Comparison of ENCODE assay signal across 2 cellular contexts in the genomic region with DNA sequence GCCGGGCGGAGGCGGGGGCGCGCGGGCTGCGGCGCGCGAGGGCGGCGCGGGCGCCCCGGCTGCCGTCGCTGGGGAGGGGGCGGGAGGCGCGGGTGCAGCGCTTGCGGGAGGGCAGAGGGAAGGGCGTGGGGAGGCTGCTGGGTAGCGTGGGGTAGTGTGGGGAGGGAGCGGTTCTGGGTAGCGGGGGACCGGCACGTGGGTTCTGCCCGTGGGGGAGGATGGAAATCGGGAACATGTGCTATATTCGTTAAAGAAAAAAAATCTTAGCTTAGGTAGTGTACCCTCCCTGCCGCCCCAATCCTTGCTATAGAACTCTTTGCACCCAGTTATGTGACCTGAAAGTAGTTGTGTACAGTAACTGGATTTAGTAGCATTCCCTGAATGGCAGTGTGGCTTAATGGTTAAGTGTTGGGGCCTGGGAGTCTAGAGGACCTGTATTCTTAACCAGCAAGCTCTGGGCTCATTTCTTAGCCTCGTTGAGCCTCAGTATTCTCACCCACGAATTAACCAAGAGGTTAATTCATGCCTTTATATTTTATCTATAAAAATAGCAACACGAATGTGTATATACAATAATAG.
TF ChIP-seq lines count a peak whose summit lies in the region.

No MANE protein-coding gene starts in this region.

TF ChIP-seq in GM23338, 12 proteins besides CTCF, POLR2A, EP300 and RAD21:
- no peak for TF ChIP-seq ZNF331 (CRISPR knock-in tag; IDR thresholded peaks at IDR 0.05; ENCODE audit: low read depth)
- TF ChIP-seq CREB1 (CRISPR knock-in tag; IDR thresholded peaks at IDR 0.05; ENCODE audit: low read depth): no peak
- TF ChIP-seq ZNF114 (CRISPR knock-in tag; IDR thresholded peaks at IDR 0.05): no peak
- no peak for TF ChIP-seq EZH2phosphoT487 (IDR thresholded peaks at IDR 0.05; ENCODE audit: unreplicated experiment)
- no peak for TF ChIP-seq NANOG (IDR thresholded peaks at IDR 0.05; ENCODE audit: borderline replicate concordance)

TF ChIP-seq in K562, 482 proteins besides CTCF, POLR2A, EP300 and RAD21 (continues in another document):
- TF ChIP-seq, protein P1, sequence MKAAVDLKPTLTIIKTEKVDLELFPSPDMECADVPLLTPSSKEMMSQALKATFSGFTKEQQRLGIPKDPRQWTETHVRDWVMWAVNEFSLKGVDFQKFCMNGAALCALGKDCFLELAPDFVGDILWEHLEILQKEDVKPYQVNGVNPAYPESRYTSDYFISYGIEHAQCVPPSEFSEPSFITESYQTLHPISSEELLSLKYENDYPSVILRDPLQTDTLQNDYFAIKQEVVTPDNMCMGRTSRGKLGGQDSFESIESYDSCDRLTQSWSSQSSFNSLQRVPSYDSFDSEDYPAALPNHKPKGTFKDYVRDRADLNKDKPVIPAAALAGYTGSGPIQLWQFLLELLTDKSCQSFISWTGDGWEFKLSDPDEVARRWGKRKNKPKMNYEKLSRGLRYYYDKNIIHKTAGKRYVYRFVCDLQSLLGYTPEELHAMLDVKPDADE (conservative IDR thresholded peaks at IDR 0.05; ENCODE audit: control insufficient read depth, low read depth, low read length): no peak
- TF ChIP-seq U2AF2 (optimal IDR thresholded peaks at IDR 0.05; ENCODE audit: low read depth, low read length) (no peak), ARID2 (IDR thresholded peaks at IDR 0.05) (no peak), HNRNPL (IDR thresholded peaks at IDR 0.05; ENCODE audit: low read depth, low read length) (no peak), CBFA2T2 (conservative IDR thresholded peaks at IDR 0.05) (no peak), ZNF589 (CRISPR knock-in tag; IDR thresholded peaks at IDR 0.05; ENCODE audit: low read depth) (no peak), MYC (IDR thresholded peaks at IDR 0.05; ENCODE audit: low read depth, low read length) (peak; percentile 25; the same call in 1 of the 2 replicates), MYC (CRISPR knock-in tag; IDR thresholded peaks at IDR 0.05; ENCODE audit: borderline replicate concordance, low read depth) (no peak), KDM1A (IDR thresholded peaks at IDR 0.05) (no peak), HMGN3 (IDR thresholded peaks at IDR 0.05; ENCODE audit: borderline replicate concordance, extremely low read depth, insufficient read length, low read depth, low read length) (no peak), ELF1 (tag; IDR thresholded peaks at IDR 0.05) (no peak), ZNF586 (CRISPR knock-in tag; conservative IDR thresholded peaks at IDR 0.05) (no peak), HNRNPUL1 (IDR thresholded peaks at IDR 0.05; ENCODE audit: low read length) (no peak), FOXK1 (CRISPR knock-in tag; IDR thresholded peaks at IDR 0.05; ENCODE audit: borderline replicate concordance) (no peak), ZSCAN29 (IDR thresholded peaks at IDR 0.05) (no peak), ZNF12 (CRISPR knock-in tag; IDR thresholded peaks at IDR 0.05) (no peak), ARHGAP35 (IDR thresholded peaks at IDR 0.05; ENCODE audit: partially characterized antibody) (no peak), ZNF830 (CRISPR knock-in tag; IDR thresholded peaks at IDR 0.05) (no peak), ADNP (tag; IDR thresholded peaks at IDR 0.05) (no peak), ZNF644 (tag; IDR thresholded peaks at IDR 0.05; ENCODE audit: low read depth) (no peak), KDM5B (IDR thresholded peaks at IDR 0.05; ENCODE audit: insufficient replicate concordance, low read depth, low read length) (no peak), RFX1 (IDR thresholded peaks at IDR 0.05) (no peak), ETS2 (tag; IDR thresholded peaks at IDR 0.05; ENCODE audit: borderline replicate concordance, poor library complexity, severe bottlenecking) (no peak)
- TF ChIP-seq, protein P2, sequence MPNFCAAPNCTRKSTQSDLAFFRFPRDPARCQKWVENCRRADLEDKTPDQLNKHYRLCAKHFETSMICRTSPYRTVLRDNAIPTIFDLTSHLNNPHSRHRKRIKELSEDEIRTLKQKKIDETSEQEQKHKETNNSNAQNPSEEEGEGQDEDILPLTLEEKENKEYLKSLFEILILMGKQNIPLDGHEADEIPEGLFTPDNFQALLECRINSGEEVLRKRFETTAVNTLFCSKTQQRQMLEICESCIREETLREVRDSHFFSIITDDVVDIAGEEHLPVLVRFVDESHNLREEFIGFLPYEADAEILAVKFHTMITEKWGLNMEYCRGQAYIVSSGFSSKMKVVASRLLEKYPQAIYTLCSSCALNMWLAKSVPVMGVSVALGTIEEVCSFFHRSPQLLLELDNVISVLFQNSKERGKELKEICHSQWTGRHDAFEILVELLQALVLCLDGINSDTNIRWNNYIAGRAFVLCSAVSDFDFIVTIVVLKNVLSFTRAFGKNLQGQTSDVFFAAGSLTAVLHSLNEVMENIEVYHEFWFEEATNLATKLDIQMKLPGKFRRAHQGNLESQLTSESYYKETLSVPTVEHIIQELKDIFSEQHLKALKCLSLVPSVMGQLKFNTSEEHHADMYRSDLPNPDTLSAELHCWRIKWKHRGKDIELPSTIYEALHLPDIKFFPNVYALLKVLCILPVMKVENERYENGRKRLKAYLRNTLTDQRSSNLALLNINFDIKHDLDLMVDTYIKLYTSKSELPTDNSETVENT (CRISPR knock-in tag; IDR thresholded peaks at IDR 0.05): no peak
- TF ChIP-seq, protein P3, sequence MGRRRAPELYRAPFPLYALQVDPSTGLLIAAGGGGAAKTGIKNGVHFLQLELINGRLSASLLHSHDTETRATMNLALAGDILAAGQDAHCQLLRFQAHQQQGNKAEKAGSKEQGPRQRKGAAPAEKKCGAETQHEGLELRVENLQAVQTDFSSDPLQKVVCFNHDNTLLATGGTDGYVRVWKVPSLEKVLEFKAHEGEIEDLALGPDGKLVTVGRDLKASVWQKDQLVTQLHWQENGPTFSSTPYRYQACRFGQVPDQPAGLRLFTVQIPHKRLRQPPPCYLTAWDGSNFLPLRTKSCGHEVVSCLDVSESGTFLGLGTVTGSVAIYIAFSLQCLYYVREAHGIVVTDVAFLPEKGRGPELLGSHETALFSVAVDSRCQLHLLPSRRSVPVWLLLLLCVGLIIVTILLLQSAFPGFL (CRISPR knock-in tag; IDR thresholded peaks at IDR 0.05): no peak
- TF ChIP-seq, protein P4, sequence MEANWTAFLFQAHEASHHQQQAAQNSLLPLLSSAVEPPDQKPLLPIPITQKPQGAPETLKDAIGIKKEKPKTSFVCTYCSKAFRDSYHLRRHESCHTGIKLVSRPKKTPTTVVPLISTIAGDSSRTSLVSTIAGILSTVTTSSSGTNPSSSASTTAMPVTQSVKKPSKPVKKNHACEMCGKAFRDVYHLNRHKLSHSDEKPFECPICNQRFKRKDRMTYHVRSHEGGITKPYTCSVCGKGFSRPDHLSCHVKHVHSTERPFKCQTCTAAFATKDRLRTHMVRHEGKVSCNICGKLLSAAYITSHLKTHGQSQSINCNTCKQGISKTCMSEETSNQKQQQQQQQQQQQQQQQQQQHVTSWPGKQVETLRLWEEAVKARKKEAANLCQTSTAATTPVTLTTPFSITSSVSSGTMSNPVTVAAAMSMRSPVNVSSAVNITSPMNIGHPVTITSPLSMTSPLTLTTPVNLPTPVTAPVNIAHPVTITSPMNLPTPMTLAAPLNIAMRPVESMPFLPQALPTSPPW (CRISPR knock-in tag; IDR thresholded peaks at IDR 0.05): peak; percentile 4; the same call in 1 of the 2 replicates
- TF ChIP-seq, protein P5, sequence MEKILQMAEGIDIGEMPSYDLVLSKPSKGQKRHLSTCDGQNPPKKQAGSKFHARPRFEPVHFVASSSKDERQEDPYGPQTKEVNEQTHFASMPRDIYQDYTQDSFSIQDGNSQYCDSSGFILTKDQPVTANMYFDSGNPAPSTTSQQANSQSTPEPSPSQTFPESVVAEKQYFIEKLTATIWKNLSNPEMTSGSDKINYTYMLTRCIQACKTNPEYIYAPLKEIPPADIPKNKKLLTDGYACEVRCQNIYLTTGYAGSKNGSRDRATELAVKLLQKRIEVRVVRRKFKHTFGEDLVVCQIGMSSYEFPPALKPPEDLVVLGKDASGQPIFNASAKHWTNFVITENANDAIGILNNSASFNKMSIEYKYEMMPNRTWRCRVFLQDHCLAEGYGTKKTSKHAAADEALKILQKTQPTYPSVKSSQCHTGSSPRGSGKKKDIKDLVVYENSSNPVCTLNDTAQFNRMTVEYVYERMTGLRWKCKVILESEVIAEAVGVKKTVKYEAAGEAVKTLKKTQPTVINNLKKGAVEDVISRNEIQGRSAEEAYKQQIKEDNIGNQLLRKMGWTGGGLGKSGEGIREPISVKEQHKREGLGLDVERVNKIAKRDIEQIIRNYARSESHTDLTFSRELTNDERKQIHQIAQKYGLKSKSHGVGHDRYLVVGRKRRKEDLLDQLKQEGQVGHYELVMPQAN (IDR thresholded peaks at IDR 0.05; ENCODE audit: borderline replicate concordance): 0 out of 2 replicates have a peak, but pooled peaks have one; percentile 34
- TF ChIP-seq, protein P6, sequence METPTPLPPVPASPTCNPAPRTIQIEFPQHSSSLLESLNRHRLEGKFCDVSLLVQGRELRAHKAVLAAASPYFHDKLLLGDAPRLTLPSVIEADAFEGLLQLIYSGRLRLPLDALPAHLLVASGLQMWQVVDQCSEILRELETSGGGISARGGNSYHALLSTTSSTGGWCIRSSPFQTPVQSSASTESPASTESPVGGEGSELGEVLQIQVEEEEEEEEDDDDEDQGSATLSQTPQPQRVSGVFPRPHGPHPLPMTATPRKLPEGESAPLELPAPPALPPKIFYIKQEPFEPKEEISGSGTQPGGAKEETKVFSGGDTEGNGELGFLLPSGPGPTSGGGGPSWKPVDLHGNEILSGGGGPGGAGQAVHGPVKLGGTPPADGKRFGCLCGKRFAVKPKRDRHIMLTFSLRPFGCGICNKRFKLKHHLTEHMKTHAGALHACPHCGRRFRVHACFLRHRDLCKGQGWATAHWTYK (CRISPR knock-in tag; IDR thresholded peaks at IDR 0.05): no peak
- TF ChIP-seq, protein P7, sequence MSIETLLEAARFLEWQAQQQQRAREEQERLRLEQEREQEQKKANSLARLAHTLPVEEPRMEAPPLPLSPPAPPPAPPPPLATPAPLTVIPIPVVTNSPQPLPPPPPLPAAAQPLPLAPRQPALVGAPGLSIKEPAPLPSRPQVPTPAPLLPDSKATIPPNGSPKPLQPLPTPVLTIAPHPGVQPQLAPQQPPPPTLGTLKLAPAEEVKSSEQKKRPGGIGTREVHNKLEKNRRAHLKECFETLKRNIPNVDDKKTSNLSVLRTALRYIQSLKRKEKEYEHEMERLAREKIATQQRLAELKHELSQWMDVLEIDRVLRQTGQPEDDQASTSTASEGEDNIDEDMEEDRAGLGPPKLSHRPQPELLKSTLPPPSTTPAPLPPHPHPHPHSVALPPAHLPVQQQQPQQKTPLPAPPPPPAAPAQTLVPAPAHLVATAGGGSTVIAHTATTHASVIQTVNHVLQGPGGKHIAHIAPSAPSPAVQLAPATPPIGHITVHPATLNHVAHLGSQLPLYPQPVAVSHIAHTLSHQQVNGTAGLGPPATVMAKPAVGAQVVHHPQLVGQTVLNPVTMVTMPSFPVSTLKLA (conservative IDR thresholded peaks at IDR 0.05): peak in 1 of 2 experiments; percentile 17; a peak in 1 of 4 replicates
- TF ChIP-seq, protein P8, sequence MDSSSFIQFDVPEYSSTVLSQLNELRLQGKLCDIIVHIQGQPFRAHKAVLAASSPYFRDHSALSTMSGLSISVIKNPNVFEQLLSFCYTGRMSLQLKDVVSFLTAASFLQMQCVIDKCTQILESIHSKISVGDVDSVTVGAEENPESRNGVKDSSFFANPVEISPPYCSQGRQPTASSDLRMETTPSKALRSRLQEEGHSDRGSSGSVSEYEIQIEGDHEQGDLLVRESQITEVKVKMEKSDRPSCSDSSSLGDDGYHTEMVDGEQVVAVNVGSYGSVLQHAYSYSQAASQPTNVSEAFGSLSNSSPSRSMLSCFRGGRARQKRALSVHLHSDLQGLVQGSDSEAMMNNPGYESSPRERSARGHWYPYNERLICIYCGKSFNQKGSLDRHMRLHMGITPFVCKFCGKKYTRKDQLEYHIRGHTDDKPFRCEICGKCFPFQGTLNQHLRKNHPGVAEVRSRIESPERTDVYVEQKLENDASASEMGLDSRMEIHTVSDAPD (CRISPR knock-in tag; IDR thresholded peaks at IDR 0.05): no peak
- TF ChIP-seq, protein P9, sequence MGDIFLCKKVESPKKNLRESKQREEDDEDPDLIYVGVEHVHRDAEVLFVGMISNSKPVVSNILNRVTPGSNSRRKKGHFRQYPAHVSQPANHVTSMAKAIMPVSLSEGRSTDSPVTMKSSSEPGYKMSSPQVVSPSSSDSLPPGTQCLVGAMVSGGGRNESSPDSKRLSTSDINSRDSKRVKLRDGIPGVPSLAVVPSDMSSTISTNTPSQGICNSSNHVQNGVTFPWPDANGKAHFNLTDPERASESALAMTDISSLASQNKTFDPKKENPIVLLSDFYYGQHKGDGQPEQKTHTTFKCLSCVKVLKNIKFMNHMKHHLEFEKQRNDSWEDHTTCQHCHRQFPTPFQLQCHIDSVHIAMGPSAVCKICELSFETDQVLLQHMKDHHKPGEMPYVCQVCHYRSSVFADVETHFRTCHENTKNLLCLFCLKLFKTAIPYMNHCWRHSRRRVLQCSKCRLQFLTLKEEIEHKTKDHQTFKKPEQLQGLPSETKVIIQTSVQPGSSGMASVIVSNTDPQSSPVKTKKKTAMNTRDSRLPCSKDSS (IDR thresholded peaks at IDR 0.05; ENCODE audit: low read depth, partially characterized antibody): no peak
- TF ChIP-seq, protein P10, sequence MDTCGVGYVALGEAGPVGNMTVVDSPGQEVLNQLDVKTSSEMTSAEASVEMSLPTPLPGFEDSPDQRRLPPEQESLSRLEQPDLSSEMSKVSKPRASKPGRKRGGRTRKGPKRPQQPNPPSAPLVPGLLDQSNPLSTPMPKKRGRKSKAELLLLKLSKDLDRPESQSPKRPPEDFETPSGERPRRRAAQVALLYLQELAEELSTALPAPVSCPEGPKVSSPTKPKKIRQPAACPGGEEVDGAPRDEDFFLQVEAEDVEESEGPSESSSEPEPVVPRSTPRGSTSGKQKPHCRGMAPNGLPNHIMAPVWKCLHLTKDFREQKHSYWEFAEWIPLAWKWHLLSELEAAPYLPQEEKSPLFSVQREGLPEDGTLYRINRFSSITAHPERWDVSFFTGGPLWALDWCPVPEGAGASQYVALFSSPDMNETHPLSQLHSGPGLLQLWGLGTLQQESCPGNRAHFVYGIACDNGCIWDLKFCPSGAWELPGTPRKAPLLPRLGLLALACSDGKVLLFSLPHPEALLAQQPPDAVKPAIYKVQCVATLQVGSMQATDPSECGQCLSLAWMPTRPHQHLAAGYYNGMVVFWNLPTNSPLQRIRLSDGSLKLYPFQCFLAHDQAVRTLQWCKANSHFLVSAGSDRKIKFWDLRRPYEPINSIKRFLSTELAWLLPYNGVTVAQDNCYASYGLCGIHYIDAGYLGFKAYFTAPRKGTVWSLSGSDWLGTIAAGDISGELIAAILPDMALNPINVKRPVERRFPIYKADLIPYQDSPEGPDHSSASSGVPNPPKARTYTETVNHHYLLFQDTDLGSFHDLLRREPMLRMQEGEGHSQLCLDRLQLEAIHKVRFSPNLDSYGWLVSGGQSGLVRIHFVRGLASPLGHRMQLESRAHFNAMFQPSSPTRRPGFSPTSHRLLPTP (IDR thresholded peaks at IDR 0.05; ENCODE audit: borderline replicate concordance, extremely low read depth, insufficient read length): no peak
